In the genomic region with DNA sequence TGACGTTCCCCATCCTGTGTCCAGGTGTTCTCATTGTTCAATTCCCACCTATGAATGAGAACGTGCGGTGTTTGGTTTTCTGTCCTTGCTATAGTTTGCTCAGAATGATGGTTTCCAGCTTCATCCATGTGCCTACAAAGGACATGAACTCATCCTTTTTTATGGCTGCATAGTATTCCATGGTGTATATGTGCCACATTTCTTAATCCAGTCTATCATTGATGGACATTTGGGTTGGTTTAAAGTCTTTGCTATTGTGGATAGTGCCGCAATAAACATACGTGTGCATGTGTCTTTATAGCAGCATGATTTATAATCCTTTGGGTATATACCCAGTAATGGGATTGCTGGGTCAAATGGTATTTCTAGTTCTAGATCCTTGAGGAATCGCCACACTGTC, we compare ENCODE assay signal across 2 cellular contexts. TPM values are rescaled to one million over a fixed set of nuclear protein-coding genes. Genes with fewer than 3 reads are reported as not detected.
"Had no signal": no experiment of that assay in that cellular context is flagged by ENCODE, and none has a peak within 500 bp of the region (broad histone marks: within the 10 kb centered on the region; RNA-seq: fewer than 3 reads in every experiment).

No MANE protein-coding gene starts in this region.

RNA-seq across cellular contexts. Expression of gene CTXND2, which starts 41.8 kb away (rescaled TPM):
- total RNA-seq: G401, GM12878 had no signal
- polyA plus RNA-seq: GM12878 had no signal

RNA-seq across cellular contexts. Expression of gene ANXA9, which starts 53.3 kb away (rescaled TPM):
- total RNA-seq: GM12878 had no signal
